24 cellular contexts compared by ENCODE assay signal in genomic region chr3:172991424-172991996, GRCh38.
"Had no signal": no experiment of that assay in that cellular context is flagged by ENCODE, and none has a peak within 500 bp of the region (broad histone marks: within the 10 kb centered on the region; RNA-seq: fewer than 3 reads in every experiment).

No MANE protein-coding gene starts in this region.

- H3K9me3 ChIP-seq: left ventricle myocardium inferior, neutrophil, ovary, right atrium auricular region, right lobe of liver, spleen, suprapubic skin, thoracic aorta, tibial artery, upper lobe of right lung had no signal

- H3K4me2 ChIP-seq: hepatocyte, neural progenitor cell had no signal

- H3K36me3 ChIP-seq: left ventricle myocardium inferior, neural progenitor cell, neutrophil, ovary, right atrium auricular region, right lobe of liver, spleen, suprapubic skin, thoracic aorta, tibial artery, upper lobe of right lung had no signal

- H3K9ac ChIP-seq: neural progenitor cell had no signal

- H3K27me3 ChIP-seq: hepatocyte, neural progenitor cell, neutrophil, ovary, right atrium auricular region, right lobe of liver, spleen, suprapubic skin, tibial artery, upper lobe of right lung had no signal

- DNase-seq: islet precursor cell; left ventricle myocardium inferior; mesendoderm; naive B cell; natural killer cell; nephron progenitor cell; ovary; right lobe of liver; spleen; stimulated activated CD4-positive, alpha-beta T cell treated with anti-CD3 and anti-CD28 coated beads, Interleukin-4, amount 100 ng/mL, for 24 hours; stimulated activated naive CD4-positive, alpha-beta T cell; tibial artery; trophoblast cell; upper lobe of right lung had no signal

- H2AFZ ChIP-seq: hepatocyte, neural progenitor cell had no signal

- H3K4me3 ChIP-seq: hepatocyte, left ventricle myocardium inferior, lung, neural progenitor cell, ovary, right atrium auricular region, right lobe of liver, skin epidermis, spleen, suprapubic skin, thoracic aorta, tibial artery, upper lobe of right lung had no signal

- H3K79me2 ChIP-seq: hepatocyte had no signal

- ATAC-seq: natural killer cell; right lobe of liver; stimulated activated effector memory CD8-positive, alpha-beta T cell treated with anti-CD3 and anti-CD28 coated beads, Interleukin-12 subunit alpha, Interleukin-12 subunit beta, amount 100 ng/mL, for 72 hours; upper lobe of right lung had no signal

- H3K4me1 ChIP-seq: left ventricle myocardium inferior, right atrium auricular region, right lobe of liver, spleen, suprapubic skin, tibial artery, upper lobe of right lung had no signal

- H3K27ac ChIP-seq: hepatocyte, left ventricle myocardium inferior, neural progenitor cell, neutrophil, ovary, right atrium auricular region, right lobe of liver, skin epidermis, spleen, suprapubic skin, thoracic aorta, tibial artery, upper lobe of right lung had no signal

- FAIRE-seq: urothelium cell line had no signal
